1 cellular context compared by ENCODE assay signal in the genomic region with DNA sequence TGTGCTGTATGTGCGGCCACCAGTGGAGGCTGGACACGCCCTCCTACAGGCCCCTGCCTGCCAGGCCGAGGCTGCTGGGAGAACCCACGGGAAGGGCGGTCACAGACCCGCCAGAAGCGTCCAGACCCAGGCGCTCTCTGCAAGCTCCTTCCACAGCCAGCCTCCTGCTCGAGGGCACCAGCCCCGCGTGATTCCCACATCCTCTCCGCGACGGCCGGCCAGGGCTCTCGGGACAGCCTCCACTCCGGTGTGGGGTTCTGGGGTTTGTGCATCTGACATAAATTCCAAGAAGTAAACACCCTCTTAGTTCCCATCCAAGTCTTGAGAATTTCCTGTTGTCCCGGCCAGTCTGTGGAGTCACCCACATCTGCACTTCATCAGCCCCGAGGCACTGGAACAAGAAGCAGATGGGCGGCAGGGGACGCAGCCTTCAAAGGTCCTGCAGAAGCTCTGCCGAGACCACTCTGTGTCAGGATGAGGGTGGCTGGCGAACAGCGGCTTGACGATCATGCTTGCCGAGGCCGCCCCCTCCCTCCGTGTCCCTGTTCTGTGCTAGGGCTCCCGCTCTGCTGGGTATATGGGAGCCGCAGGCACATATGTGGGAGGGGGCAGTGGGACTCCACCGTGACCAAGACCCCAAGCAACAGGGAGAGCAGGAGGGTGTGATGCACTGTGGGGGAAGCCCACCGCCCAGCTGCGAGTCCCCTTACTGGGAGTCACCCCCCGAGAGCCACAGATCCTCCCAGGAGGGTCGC.
TF ChIP-seq lines count a peak whose summit lies in the region.

No MANE protein-coding gene starts in this region.

TF ChIP-seq in SK-N-SH, 30 proteins besides CTCF, POLR2A, EP300 and RAD21 (continued from another document):
- TF ChIP-seq REST (IDR thresholded peaks at IDR 0.05; ENCODE audit: low read depth, low read length) (no peak), RCOR1 (IDR thresholded peaks at IDR 0.05; ENCODE audit: low read length) (peak; percentile 66; the same call in 1 of the 2 replicates), TAF1 (IDR thresholded peaks at IDR 0.05; ENCODE audit: borderline replicate concordance, low read depth, low read length) (no peak), EZH2phosphoT487 (IDR thresholded peaks at IDR 0.05; ENCODE audit: borderline replicate concordance, low read depth) (no peak), MEF2A (IDR thresholded peaks at IDR 0.05; ENCODE audit: borderline replicate concordance, low read depth) (no peak), SMC3 (IDR thresholded peaks at IDR 0.05; ENCODE audit: low read depth, low read length) (no peak), TCF12 (IDR thresholded peaks at IDR 0.05) (peak; percentile 93), GABPA (IDR thresholded peaks at IDR 0.05; ENCODE audit: low read depth) (no peak), GATA2 (CRISPR knock-in tag; IDR thresholded peaks at IDR 0.05) (peak; percentile 53; the same call in 1 of the 2 replicates), NFIC (IDR thresholded peaks at IDR 0.05; ENCODE audit: borderline replicate concordance) (no peak; the same call in 1 of the 2 replicates), NRF1 (IDR thresholded peaks at IDR 0.05; ENCODE audit: low read depth, low read length) (no peak), YY1 (IDR thresholded peaks at IDR 0.05; ENCODE audit: low read depth) (no peak), ELF1 (IDR thresholded peaks at IDR 0.05) (no peak), FOSL2 (IDR thresholded peaks at IDR 0.05; ENCODE audit: borderline replicate concordance, low read depth) (no peak), POLR2AphosphoS5 (IDR thresholded peaks at IDR 0.05; ENCODE audit: low read depth, low read length) (peak; percentile 48; the same call in 1 of the 2 replicates), IRF3 (IDR thresholded peaks at IDR 0.05; ENCODE audit: low read depth, low read length) (no peak), FOXM1 (IDR thresholded peaks at IDR 0.05; ENCODE audit: low read depth) (no peak), MXI1 (IDR thresholded peaks at IDR 0.05; ENCODE audit: low read depth, low read length) (peak; percentile 77; the same call in 1 of the 2 replicates), CHD2 (IDR thresholded peaks at IDR 0.05; ENCODE audit: low read length, partially characterized antibody) (peak; percentile 30), MAX (IDR thresholded peaks at IDR 0.05; ENCODE audit: low read depth) (peak; percentile 78), ZBTB33 (IDR thresholded peaks at IDR 0.05; ENCODE audit: borderline replicate concordance, low read depth) (no peak), TEAD4 (IDR thresholded peaks at IDR 0.05; ENCODE audit: borderline replicate concordance, insufficient read depth) (no peak), SIN3A (IDR thresholded peaks at IDR 0.05; ENCODE audit: borderline replicate concordance, low read depth, low read length) (no peak)
- TF ChIP-seq, protein P1, sequence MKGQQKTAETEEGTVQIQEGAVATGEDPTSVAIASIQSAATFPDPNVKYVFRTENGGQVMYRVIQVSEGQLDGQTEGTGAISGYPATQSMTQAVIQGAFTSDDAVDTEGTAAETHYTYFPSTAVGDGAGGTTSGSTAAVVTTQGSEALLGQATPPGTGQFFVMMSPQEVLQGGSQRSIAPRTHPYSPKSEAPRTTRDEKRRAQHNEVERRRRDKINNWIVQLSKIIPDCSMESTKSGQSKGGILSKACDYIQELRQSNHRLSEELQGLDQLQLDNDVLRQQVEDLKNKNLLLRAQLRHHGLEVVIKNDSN (IDR thresholded peaks at IDR 0.05; ENCODE audit: borderline replicate concordance, low read depth): no peak
